In genomic region chr5:2190549-2190948, GRCh38 we compare ENCODE assay signal across 32 cellular contexts.
"Had no signal": no experiment of that assay in that cellular context is flagged by ENCODE, and none has a peak within 500 bp of the region (broad histone marks: within the 10 kb centered on the region; RNA-seq: fewer than 3 reads in every experiment).

No MANE protein-coding gene starts in this region.

- H3K27ac ChIP-seq: brain microvascular endothelial cell, SJSA1, VCaP had no signal

- H3K27ac Mint-ChIP-seq: activated B cell treated with CpG ODN at 0.5 μM for 24 hours; activated CD4-positive, alpha-beta memory T cell treated with anti-CD3 and anti-CD28 coated beads for 36 hours; activated naive CD8-positive, alpha-beta T cell treated with anti-CD3 and anti-CD28 coated beads for 36 hours; activated T-cell treated with anti-CD3 and anti-CD28 coated beads, Interleukin-2, amount 50 U/mL, for 72 hours; activated T-helper 17 cell treated with anti-CD3 and anti-CD28 coated beads, Interleukin-2, amount 50 U/mL, for 72 hours; T-cell; T-helper 17 cell had no signal

- H3K36me3 ChIP-seq: brain microvascular endothelial cell, MG63, SJSA1 had no signal

- H3K27me3 ChIP-seq: brain microvascular endothelial cell, SJSA1 had no signal

- H3K27me3 Mint-ChIP-seq: activated B cell treated with CpG ODN at 0.5 μM for 24 hours; activated CD4-positive, alpha-beta memory T cell treated with anti-CD3 and anti-CD28 coated beads for 36 hours had no signal

- ATAC-seq: activated T-cell treated with anti-CD3 and anti-CD28 coated beads, Interleukin-2, amount 50 U/mL, for 72 hours; activated T-helper 17 cell treated with anti-CD3 and anti-CD28 coated beads, Interleukin-2, amount 50 U/mL, for 72 hours; T-cell; T-helper 17 cell had no signal

- H3K36me3 Mint-ChIP-seq: activated CD4-positive, alpha-beta memory T cell treated with anti-CD3 and anti-CD28 coated beads for 36 hours; activated naive CD8-positive, alpha-beta T cell treated with anti-CD3 and anti-CD28 coated beads for 36 hours; T-cell had no signal

- DNase-seq: activated B cell treated with CpG ODN at 0.5 μM for 24 hours; activated CD4-positive, alpha-beta memory T cell treated with anti-CD3 and anti-CD28 coated beads for 36 hours; activated CD4-positive, alpha-beta T cell treated with anti-CD3 and anti-CD28 coated beads for 4 hours; activated CD4-positive, alpha-beta T cell treated with anti-CD3 and anti-CD28 coated beads, Interleukin-2, amount 50 U/mL, for 1 hour; activated CD4-positive, CD25-positive, alpha-beta regulatory T cell treated with anti-CD3 and anti-CD28 coated beads, Interleukin-2, amount 50 U/mL, for 72 hours; activated effector memory CD4-positive, alpha-beta T cell treated with anti-CD3 and anti-CD28 coated beads, Interleukin-2, amount 50 U/mL, for 16 hours; activated naive CD4-positive, alpha-beta T cell; activated naive CD4-positive, alpha-beta T cell treated with anti-CD3 and anti-CD28 coated beads, Interleukin-2, amount 50 U/mL, for 16 hours; activated naive CD8-positive, alpha-beta T cell treated with anti-CD3 and anti-CD28 coated beads for 36 hours; activated T-cell treated with anti-CD3 and anti-CD28 coated beads, Interleukin-2, amount 50 U/mL, for 1 hour; activated T-cell treated with anti-CD3 and anti-CD28 coated beads, Interleukin-2, amount 50 U/mL, for 72 hours; amniotic stem cell; brain microvascular endothelial cell; Kasumi-1; KG1; MG63; NCI-H1048; NCI-H1436 treated with DMSO at 0.1 percent for 48 hours; NCI-H1694 treated with DMSO at 0.1 percent for 48 hours; NCI-H2029; NCI-H510A; NCI-H526; NCI-H748 treated with DMSO at 0.1 percent for 48 hours; OCI-M1; SHP77 treated with DMSO at 0.1 percent for 48 hours; SK-N-SH; T-cell; T-helper 17 cell; T-helper 9 cell had no signal

- H3K4me1 ChIP-seq: SJSA1 had no signal

- H3K4me2 ChIP-seq: SK-N-SH had no signal

- H3K9me2 ChIP-seq: SK-N-SH had no signal

- H3K4me3 ChIP-seq: MG63, SJSA1 had no signal

- H3K4me1 Mint-ChIP-seq: activated B cell treated with CpG ODN at 0.5 μM for 24 hours; activated naive CD8-positive, alpha-beta T cell treated with anti-CD3 and anti-CD28 coated beads for 36 hours; activated T-helper 17 cell treated with anti-CD3 and anti-CD28 coated beads, Interleukin-2, amount 50 U/mL, for 72 hours; T-cell; T-helper 17 cell had no signal

- H3K9me3 Mint-ChIP-seq: activated B cell treated with CpG ODN at 0.5 μM for 24 hours; activated T-cell treated with anti-CD3 and anti-CD28 coated beads, Interleukin-2, amount 50 U/mL, for 72 hours; activated T-helper 17 cell treated with anti-CD3 and anti-CD28 coated beads, Interleukin-2, amount 50 U/mL, for 72 hours had no signal

- H3K4me3 Mint-ChIP-seq: activated B cell treated with CpG ODN at 0.5 μM for 24 hours; activated CD4-positive, alpha-beta memory T cell treated with anti-CD3 and anti-CD28 coated beads for 36 hours; activated naive CD8-positive, alpha-beta T cell treated with anti-CD3 and anti-CD28 coated beads for 36 hours; activated T-cell treated with anti-CD3 and anti-CD28 coated beads, Interleukin-2, amount 50 U/mL, for 72 hours; activated T-helper 17 cell treated with anti-CD3 and anti-CD28 coated beads, Interleukin-2, amount 50 U/mL, for 72 hours; T-cell; T-helper 17 cell had no signal
